ENCODE assay signal across 30 cellular contexts in the genomic region with DNA sequence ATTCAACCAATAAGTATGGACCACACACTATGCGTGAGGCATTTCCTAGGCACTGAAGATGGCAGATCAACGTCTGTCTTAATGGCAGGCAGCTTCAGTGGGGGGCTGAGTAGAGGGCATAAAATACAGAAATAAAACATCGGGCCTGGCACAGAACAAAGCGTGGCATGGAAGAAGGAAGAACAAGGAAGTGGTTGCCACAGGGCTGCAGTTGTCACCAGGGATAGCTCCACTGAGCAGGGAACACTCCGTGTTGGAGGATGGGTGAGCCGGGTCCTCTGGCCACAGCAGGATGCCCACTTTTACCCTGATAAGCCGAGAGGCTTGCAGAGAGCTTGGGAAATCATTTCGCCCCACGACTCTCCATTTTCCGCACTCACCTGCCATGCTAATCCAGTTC. TPM values are rescaled to one million over a fixed set of nuclear protein-coding genes. Genes with fewer than 3 reads are reported as not detected.
"Had no signal": no experiment of that assay in that cellular context is flagged by ENCODE, and none has a peak within 500 bp of the region (broad histone marks: within the 10 kb centered on the region; RNA-seq: fewer than 3 reads in every experiment).

No MANE protein-coding gene starts in this region.

- DNase-seq: activated CD4-positive, alpha-beta T cell treated with anti-CD3 and anti-CD28 coated beads, Interleukin-2, amount 50 U/mL, for 1 hour; activated CD4-positive, CD25-positive, alpha-beta regulatory T cell treated with anti-CD3 and anti-CD28 coated beads, Interleukin-2, amount 50 U/mL, for 72 hours; activated effector memory CD4-positive, alpha-beta T cell treated with Interleukin-2 at 50 U/mL for 16 hours; activated naive CD4-positive, alpha-beta T cell treated with Interleukin-2 at 50 U/mL for 16 hours; activated naive CD8-positive, alpha-beta T cell treated with anti-CD3 and anti-CD28 coated beads, Interleukin-2, amount 10 ng/mL, durations not matched to agents 7 days and 5 days; activated T-cell treated with anti-CD3 and anti-CD28 coated beads for 4 hours; central memory CD4-positive, alpha-beta T cell; effector CD4-positive, alpha-beta T cell; islet precursor cell; left ventricle myocardium superior; mucosa of descending colon; ovary; retina; sigmoid colon; small intestine; stimulated activated CD4-positive, alpha-beta T cell treated with anti-CD3 and anti-CD28 coated beads, Interleukin-1b, Interleukin-23, amount 100 ng/mL, for 48 hours; stimulated activated CD4-positive, alpha-beta T cell treated with anti-CD3 and anti-CD28 coated beads, Interleukin-4, amount 100 ng/mL, for 4 hours; stimulated activated CD8-positive, alpha-beta memory T cell treated with anti-CD3 and anti-CD28 coated beads, Interleukin-4, amount 100 ng/mL, for 48 hours; stimulated activated naive CD8-positive, alpha-beta T cell treated with anti-CD3 and anti-CD28 coated beads, Interleukin-15, amount 100 ng/mL, for 72 hours; substantia nigra; SW 1271; T-helper 2 cell; uterus had no signal

- H3K9me3 Mint-ChIP-seq: activated naive CD8-positive, alpha-beta T cell treated with anti-CD3 and anti-CD28 coated beads, Interleukin-2, amount 10 ng/mL, durations not matched to agents 7 days and 5 days; dendritic cell treated with granulocyte-macrophage colony-stimulating factor and Interleukin-4, amounts not matched to agents 40 ng/mL and 50 ng/mL, for 4 days; nephron; stimulated activated memory B cell treated with anti-CD40 and anti-IgM and Interleukin-4, amounts not matched to agents 10 μg/mL and 1 μg/mL and 100 μg/mL, for 72 hours; stimulated activated naive CD8-positive, alpha-beta T cell treated with anti-CD3 and anti-CD28 coated beads, Interleukin-15, amount 100 ng/mL, for 72 hours; type B pancreatic cell had no signal

- H3K27me3 ChIP-seq: ovary, sigmoid colon, uterus had no signal

- H3K27me3 Mint-ChIP-seq: activated naive CD8-positive, alpha-beta T cell treated with anti-CD3 and anti-CD28 coated beads, Interleukin-2, amount 10 ng/mL, durations not matched to agents 7 days and 5 days; stimulated activated memory B cell treated with anti-CD40 and anti-IgM and Interleukin-4, amounts not matched to agents 10 μg/mL and 1 μg/mL and 100 μg/mL, for 72 hours; stimulated activated naive CD8-positive, alpha-beta T cell treated with anti-CD3 and anti-CD28 coated beads, Interleukin-15, amount 100 ng/mL, for 72 hours had no signal

- H3K4me1 ChIP-seq: uterus had no signal

- H3K27ac Mint-ChIP-seq: activated naive CD8-positive, alpha-beta T cell treated with anti-CD3 and anti-CD28 coated beads, Interleukin-2, amount 10 ng/mL, durations not matched to agents 7 days and 5 days; dendritic cell treated with granulocyte-macrophage colony-stimulating factor and Interleukin-4, amounts not matched to agents 40 ng/mL and 50 ng/mL, for 4 days; nephron; progenitor cell of endocrine pancreas; stimulated activated memory B cell treated with anti-CD40 and anti-IgM and Interleukin-4, amounts not matched to agents 10 μg/mL and 1 μg/mL and 100 μg/mL, for 72 hours; stimulated activated naive CD8-positive, alpha-beta T cell treated with anti-CD3 and anti-CD28 coated beads, Interleukin-15, amount 100 ng/mL, for 72 hours; type B pancreatic cell had no signal

- H3K36me3 ChIP-seq: ovary, uterus had no signal

- H3K4me3 ChIP-seq: mucosa of descending colon, ovary, sigmoid colon, uterus had no signal

- H3K27ac ChIP-seq: ovary, sigmoid colon, uterus had no signal

- H3K4me3 Mint-ChIP-seq: activated naive CD8-positive, alpha-beta T cell treated with anti-CD3 and anti-CD28 coated beads, Interleukin-2, amount 10 ng/mL, durations not matched to agents 7 days and 5 days; dendritic cell treated with granulocyte-macrophage colony-stimulating factor and Interleukin-4, amounts not matched to agents 40 ng/mL and 50 ng/mL, for 4 days; stimulated activated memory B cell treated with anti-CD40 and anti-IgM and Interleukin-4, amounts not matched to agents 10 μg/mL and 1 μg/mL and 100 μg/mL, for 72 hours; stimulated activated naive CD8-positive, alpha-beta T cell treated with anti-CD3 and anti-CD28 coated beads, Interleukin-15, amount 100 ng/mL, for 72 hours; type B pancreatic cell had no signal

- H3K9me3 ChIP-seq: mucosa of descending colon, ovary, sigmoid colon, uterus had no signal

- ATAC-seq: mucosa of descending colon; stimulated activated memory B cell treated with anti-CD40 and anti-IgM and Interleukin-4, amounts not matched to agents 10 μg/mL and 1 μg/mL and 100 μg/mL, for 72 hours; stimulated activated naive CD8-positive, alpha-beta T cell treated with anti-CD3 and anti-CD28 coated beads, Interleukin-15, amount 100 ng/mL, for 72 hours had no signal

RNA-seq across cellular contexts. Expression of gene C16orf96, which starts 23.9 kb away (rescaled TPM):
- total RNA-seq: epithelial cell of proximal tubule, lung microvascular endothelial cell, mucosa of descending colon had no signal
